In the genomic region with DNA sequence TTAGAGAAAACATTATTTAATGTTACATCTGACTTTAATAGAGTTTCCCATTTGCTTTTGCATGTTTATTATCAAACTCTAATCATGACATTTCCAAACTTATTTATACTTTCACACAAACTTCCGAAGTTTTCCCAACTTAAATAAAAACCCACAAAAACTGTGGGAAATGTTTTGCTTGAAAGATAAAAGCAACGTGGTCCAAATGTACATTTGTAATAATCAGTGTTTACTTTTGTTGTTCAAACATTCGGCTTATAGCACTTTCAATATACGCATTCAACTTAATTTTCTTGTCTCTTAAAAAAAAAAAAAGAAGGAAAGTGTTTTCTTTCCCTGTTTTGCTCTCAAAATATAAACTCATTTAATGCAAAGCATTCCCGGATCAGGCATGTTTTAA, we compare ENCODE assay signal across 18 cellular contexts.
"Had no signal": no experiment of that assay in that cellular context is flagged by ENCODE, and none has a peak within 500 bp of the region (broad histone marks: within the 10 kb centered on the region; RNA-seq: fewer than 3 reads in every experiment).

No MANE protein-coding gene starts in this region.

- ATAC-seq: activated CD8-positive, alpha-beta T cell treated with anti-CD3 and anti-CD28 coated beads, Interleukin-2, amount 10 ng/mL, durations not matched to agents 7 days and 5 days; activated T-cell treated with anti-CD3 and anti-CD28 coated beads, Interleukin-2, amount 50 U/mL, for 72 hours; natural killer cell treated with Interleukin-12 subunit alpha and Interleukin-12 subunit beta and Interleukin-15 and Interleukin-18, amount 100 ng/mL, for 72 hours had no signal

- H3K9me3 ChIP-seq: colonic mucosa, esophagus muscularis mucosa, tibial artery had no signal

- H3K27ac ChIP-seq: colonic mucosa, esophagus muscularis mucosa, tibial artery had no signal

- H3K36me3 Mint-ChIP-seq: brain; natural killer cell treated with Interleukin-12 subunit alpha and Interleukin-12 subunit beta and Interleukin-15 and Interleukin-18, amount 100 ng/mL, for 72 hours had no signal

- FAIRE-seq: urothelium cell line had no signal

- H3K9me3 Mint-ChIP-seq: activated B cell treated with CpG ODN at 0.5 μM for 24 hours; activated naive CD8-positive, alpha-beta T cell treated with anti-CD3 and anti-CD28 coated beads for 36 hours; activated T-cell treated with anti-CD3 and anti-CD28 coated beads, Interleukin-2, amount 50 U/mL, for 72 hours; brain; natural killer cell treated with Interleukin-12 subunit alpha and Interleukin-12 subunit beta and Interleukin-15 and Interleukin-18, amount 100 ng/mL, for 72 hours had no signal

- H3K27ac Mint-ChIP-seq: activated CD8-positive, alpha-beta T cell treated with anti-CD3 and anti-CD28 coated beads, Interleukin-2, amount 10 ng/mL, durations not matched to agents 7 days and 5 days; activated naive CD8-positive, alpha-beta T cell treated with anti-CD3 and anti-CD28 coated beads for 36 hours; activated T-cell treated with anti-CD3 and anti-CD28 coated beads, Interleukin-2, amount 50 U/mL, for 72 hours; brain; natural killer cell treated with Interleukin-12 subunit alpha and Interleukin-12 subunit beta and Interleukin-15 and Interleukin-18, amount 100 ng/mL, for 72 hours had no signal

- H3K4me3 Mint-ChIP-seq: activated CD8-positive, alpha-beta T cell treated with anti-CD3 and anti-CD28 coated beads, Interleukin-2, amount 10 ng/mL, durations not matched to agents 7 days and 5 days; activated naive CD8-positive, alpha-beta T cell treated with anti-CD3 and anti-CD28 coated beads for 36 hours; activated T-cell treated with anti-CD3 and anti-CD28 coated beads, Interleukin-2, amount 50 U/mL, for 72 hours; brain; natural killer cell treated with Interleukin-12 subunit alpha and Interleukin-12 subunit beta and Interleukin-15 and Interleukin-18, amount 100 ng/mL, for 72 hours had no signal

- H3K4me1 ChIP-seq: colonic mucosa had no signal

- DNase-seq: activated B cell treated with CpG ODN at 0.5 μM for 24 hours; activated CD4-positive, alpha-beta T cell treated with anti-CD3 and anti-CD28 coated beads for 48 hours; activated CD8-positive, alpha-beta memory T cell treated with anti-CD3 and anti-CD28 coated beads, Interleukin-2, amount 50 U/mL, for 4 hours; activated CD8-positive, alpha-beta T cell treated with anti-CD3 and anti-CD28 coated beads, Interleukin-2, amount 10 ng/mL, durations not matched to agents 7 days and 5 days; activated gamma-delta T cell treated with Interleukin-2 at 50 U/mL for 16 hours; activated naive CD8-positive, alpha-beta T cell treated with anti-CD3 and anti-CD28 coated beads for 36 hours; activated T-cell treated with anti-CD3 and anti-CD28 coated beads, Interleukin-2, amount 50 U/mL, for 72 hours; central memory CD4-positive, alpha-beta T cell; colonic mucosa; glutamatergic neuron; mesendoderm; stimulated activated CD4-positive, alpha-beta T cell treated with anti-CD3 and anti-CD28 coated beads, Interleukin-4, amount 100 ng/mL, for 24 hours; stimulated activated naive CD4-positive, alpha-beta T cell; tibial artery had no signal

- H3K36me3 ChIP-seq: colonic mucosa, esophagus muscularis mucosa, tibial artery had no signal

- H3K27me3 Mint-ChIP-seq: activated B cell treated with CpG ODN at 0.5 μM for 24 hours; activated naive CD8-positive, alpha-beta T cell treated with anti-CD3 and anti-CD28 coated beads for 36 hours; natural killer cell treated with Interleukin-12 subunit alpha and Interleukin-12 subunit beta and Interleukin-15 and Interleukin-18, amount 100 ng/mL, for 72 hours had no signal

- H3K4me3 ChIP-seq: colonic mucosa, esophagus muscularis mucosa, tibial artery had no signal

- H3K27me3 ChIP-seq: colonic mucosa, esophagus muscularis mucosa, tibial artery had no signal
